8 cellular contexts compared by ENCODE assay signal in genomic region chr17:74757931-74758845, GRCh38. TPM values are rescaled to one million over a fixed set of nuclear protein-coding genes. Genes with fewer than 3 reads are reported as not detected.
DNase-seq lines count a peak whose midpoint lies in the region; ATAC-seq and TF ChIP-seq lines count a peak whose summit lies in the region.

No MANE protein-coding gene starts in this region.

- H3K4me3 ChIP-seq in HCT116 (replicated peaks in 1 of 2; ENCODE audit: low read depth in 1 of 2, low read length in 2 of 2), result peak overlapping the region; percentile 29 to 50
- no peak overlapping the region for H3K4me3 ChIP-seq in SK-N-SH (ENCODE audit: low read depth in 2 of 2, low read length in 1 of 2)
- H3K4me3 ChIP-seq in rectal smooth muscle tissue (ENCODE audit: low read length), result peak overlapping the region; percentile 21
- no peak overlapping the region for H3K4me3 ChIP-seq in tibial artery

- H3K36me3 ChIP-seq in HCT116 (ENCODE audit: control insufficient read depth in 1 of 2, insufficient read depth in 2 of 2, low read length in 2 of 2) (no peaks in the 10 kb centered on the region), SK-N-SH (replicated peaks in 1 of 2; ENCODE audit: control insufficient read depth in 1 of 2, insufficient read depth in 2 of 2, low read length in 1 of 2) (no peaks in the 10 kb centered on the region), rectal smooth muscle tissue (ENCODE audit: control insufficient read depth, insufficient read depth, low read length) (no peaks in the 10 kb centered on the region), tibial artery (no peaks in the 10 kb centered on the region)

- H3F3A ChIP-seq in SK-N-SH (replicated peaks; ENCODE audit: insufficient read depth), result peaks cover 4% of the 10 kb centered on the region

- no TSS peak for BruUV-seq in HCT116 (replicated peaks; lab: Mats Ljungman, UMichigan)

- TF ChIP-seq POLR2A in HCT116 (IDR thresholded peaks at IDR 0.05; ENCODE audit: borderline replicate concordance, extremely low read depth, insufficient read depth, insufficient read length), result no peak

- H3K27ac ChIP-seq in HCT116 (ENCODE audit: low read depth, low read length) (peak overlapping the region; percentile 63), SK-N-SH (ENCODE audit: low read depth in 2 of 2, low read length in 1 of 2) (peak overlapping the region in 1 of 2 experiments; percentile 94; a peak in 2 of 4 replicates), foreskin keratinocyte (peak overlapping the region; percentile 73), rectal smooth muscle tissue (ENCODE audit: low read depth, low read length) (no peak overlapping the region), tibial artery (no peak overlapping the region)

- no peak for TF ChIP-seq EP300 in SK-N-SH (IDR thresholded peaks at IDR 0.05; ENCODE audit: borderline replicate concordance in 1 of 2, low read depth in 1 of 2, low read length in 1 of 2)

- POLR2A ChIA-PET in HCT116 (lab: Charles Lee) (interaction anchor here (1.0 to 3.9 kb wide), 7 partner anchors 9 to 115 kb away, joined by 3 to 18 read pairs (median 4); partner anchors contain the start of gene FDXR), SK-N-SH (lab: Yijun Ruan, JAX) (interaction anchor here (0.6 to 2.9 kb wide), 4 partner anchors 8 to 394 kb away, joined by 3 to 19 read pairs (median 4); no protein-coding TSS in a partner anchor)

- H2AFZ ChIP-seq in HCT116 (ENCODE audit: low read depth, low read length, poor library complexity, severe bottlenecking) (no peak overlapping the region), SK-N-SH (ENCODE audit: low read depth) (no peak overlapping the region)

- H3K4me2 ChIP-seq in HCT116 (ENCODE audit: low read length) (peak overlapping the region; percentile 85), SK-N-SH (peak overlapping the region; percentile 64)

- TF ChIP-seq RAD21 in HCT116 (IDR thresholded peaks at IDR 0.05; ENCODE audit: low read depth) (no peak), SK-N-SH (IDR thresholded peaks at IDR 0.05; ENCODE audit: low read length) (no peak)

- 81% methylated on average over 21 of the region's 26 CpGs for WGBS in SK-N-SH (ENCODE audit: low lambda C conversion rate)

- intact Hi-C loops in HCT116 (cut with micrococcal nuclease), result no loop called here
- intact Hi-C loops in tibial artery (cut with DNase I; ENCODE audit: low total_unique reads), result no loop called here

- DNase-seq in HCT116 (ENCODE audit: low read depth, low spot score) (no peak), SK-N-SH (peak; percentile 87), foreskin keratinocyte (peak in 1 of 2 donors; percentile 49), occipital lobe (lab: John Stamatoyannopoulos, UW) (no peak), tibial artery (no peak)

- RAD21 ChIA-PET in HCT116 (lab: Charles Lee; ENCODE audit: low non-redundant PET in 1 of 2, low total read pairs in 2 of 2, uncharacterized antibody in 2 of 2, unreplicated experiment in 2 of 2), result interaction anchor here (1.2 to 1.3 kb wide), 2 partner anchors 12 to 13 kb away, joined by 3 to 4 read pairs; no protein-coding TSS in a partner anchor

- H3K4me1 ChIP-seq in HCT116 (ENCODE audit: control insufficient read depth in 1 of 2, insufficient read depth in 2 of 2, low read length in 2 of 2) (peaks cover 48 to 50% of the 10 kb centered on the region in 2 experiments), SK-N-SH (ENCODE audit: control insufficient read depth in 1 of 2, insufficient read depth in 2 of 2, low read depth in 1 of 2, low read length in 1 of 2) (peaks cover 45 to 57% of the 10 kb centered on the region in 2 experiments; a peak in 3 of 4 replicates), foreskin keratinocyte (peaks cover 26% of the 10 kb centered on the region), rectal smooth muscle tissue (ENCODE audit: control insufficient read depth, insufficient read depth, low read length) (no peaks in the 10 kb centered on the region), tibial artery (peaks cover 0 to 53% (median 17%) of the 10 kb centered on the region in 4 donors)

- H3K9me2 ChIP-seq in HCT116 (ENCODE audit: insufficient read depth), result no peaks in the 10 kb centered on the region
- no peaks in the 10 kb centered on the region for H3K9me2 ChIP-seq in SK-N-SH

- H3K9me3 ChIP-seq in HCT116 (ENCODE audit: control insufficient read depth in 1 of 2, insufficient read depth in 1 of 2, low read depth in 1 of 2, low read length in 2 of 2) (no peaks in the 10 kb centered on the region), SK-N-SH (no peaks in the 10 kb centered on the region), tibial artery (no peaks in the 10 kb centered on the region)

- CTCF ChIA-PET in HCT116 (lab: Charles Lee), result interaction anchor here (0.6 to 4.1 kb wide), 6 partner anchors 13 to 450 kb away, joined by 3 to 20 read pairs (median 4); no protein-coding TSS in a partner anchor
- CTCF ChIA-PET in SK-N-SH (lab: Yijun Ruan, JAX), result interaction anchor here (0.8 to 48.0 kb wide), 7 partner anchors 4 to 107 kb away, joined by 3 to 1361 read pairs (median 4); partner anchors contain the start of genes NAT9, NHERF1 and RAB37

- H3K27me3 ChIP-seq in HCT116 (ENCODE audit: insufficient read depth, low read length) (no peaks in the 10 kb centered on the region), SK-N-SH (ENCODE audit: insufficient read depth) (no peaks in the 10 kb centered on the region), foreskin keratinocyte (no peaks in the 10 kb centered on the region), rectal smooth muscle tissue (ENCODE audit: control insufficient read depth, insufficient read depth, low read length) (no peaks in the 10 kb centered on the region), tibial artery (no peaks in the 10 kb centered on the region)

- H3K9ac ChIP-seq in HCT116 (ENCODE audit: low read length), result peak overlapping the region; percentile 32
- no peak overlapping the region for H3K9ac ChIP-seq in SK-N-SH
- no peak overlapping the region for H3K9ac ChIP-seq in rectal smooth muscle tissue (ENCODE audit: low read length)

- peak; percentile 71 for ATAC-seq in HCT116
- ATAC-seq in foreskin keratinocyte, result no peak
- no peak for ATAC-seq in HG02870 (IDR thresholded peaks at IDR 0.05; ENCODE audit: unreplicated experiment)
- ATAC-seq in GM21526 (IDR thresholded peaks at IDR 0.05; ENCODE audit: low FRiP score, unreplicated experiment), result no peak

- H3K79me2 ChIP-seq in HCT116 (ENCODE audit: insufficient read depth, low read length) (peaks cover 77% of the 10 kb centered on the region), SK-N-SH (ENCODE audit: insufficient read depth) (peaks cover 14% of the 10 kb centered on the region; the same call in 1 of the 2 replicates)

- TF ChIP-seq CTCF in HCT116 (IDR thresholded peaks at IDR 0.05 in 2 of 3, conservative IDR thresholded peaks at IDR 0.05 in 1 of 3; ENCODE audit: borderline replicate concordance in 1 of 3, insufficient read depth in 1 of 3, low read depth in 2 of 3, low read length in 2 of 3), result no peak
- TF ChIP-seq CTCF in SK-N-SH (IDR thresholded peaks at IDR 0.05), result no peak
- TF ChIP-seq CTCF in foreskin keratinocyte (conservative IDR thresholded peaks at IDR 0.05), result no peak
- TF ChIP-seq CTCF in tibial artery (IDR thresholded peaks at IDR 0.05), result no peak

- H4K20me1 ChIP-seq in HCT116 (ENCODE audit: insufficient read depth) (no peaks in the 10 kb centered on the region; the same call in 1 of the 2 replicates), SK-N-SH (ENCODE audit: insufficient read depth) (no peaks in the 10 kb centered on the region)

TF ChIP-seq in HCT116, 20 proteins besides CTCF, POLR2A, EP300 and RAD21:
- TF ChIP-seq POLR2AphosphoS5 (IDR thresholded peaks at IDR 0.05; ENCODE audit: low read depth, low read length) (peak; percentile 41; the same call in 1 of the 2 replicates), SP1 (IDR thresholded peaks at IDR 0.05; ENCODE audit: low read depth) (no peak), EGR1 (IDR thresholded peaks at IDR 0.05; ENCODE audit: low read depth) (peak; percentile 100)

TF ChIP-seq in SK-N-SH, 30 proteins besides CTCF, POLR2A, EP300 and RAD21:
- TF ChIP-seq YY1 (IDR thresholded peaks at IDR 0.05; ENCODE audit: low read depth), result no peak
- peak; percentile 76 for TF ChIP-seq NFIC (IDR thresholded peaks at IDR 0.05; ENCODE audit: borderline replicate concordance)

RNA-seq across cellular contexts. Expression of gene NHERF1, which starts 9.8 kb away (rescaled TPM):
- total RNA-seq in HCT116 (2021; ENCODE audit: unreplicated experiment) (129 TPM), foreskin keratinocyte (53.8 and 73.9 TPM in 2 replicates), occipital lobe (7.0 TPM)
- 71.3 and 81.9 TPM in 2 replicates for polyA plus RNA-seq in HCT116 (2012)
- polyA plus RNA-seq in SK-N-SH (2012; rRNA removed) (26.9 and 40.1 TPM in 2 replicates), foreskin keratinocyte (67.8 and 95.0 TPM in 2 replicates)
- polyA plus RNA-seq in SK-N-SH (2012; cell fraction: cytosol; rRNA removed), result 23.7 and 29.2 TPM in 2 replicates
- polyA plus RNA-seq in SK-N-SH (2012; cell fraction: nucleus; rRNA removed), result 21.2 and 25.9 TPM in 2 replicates

RNA-seq across cellular contexts. Expression of gene NAT9, which starts 18.0 kb away (rescaled TPM):
- 88.7 TPM for total RNA-seq in HCT116 (2021; ENCODE audit: unreplicated experiment)
- polyA plus RNA-seq in HCT116 (2012), result 67.7 and 68.5 TPM in 2 replicates
- polyA plus RNA-seq in SK-N-SH (2012; rRNA removed), result 117 and 190 TPM in 2 replicates
- 38.1 and 64.6 TPM in 2 replicates for polyA plus RNA-seq in SK-N-SH (2012; cell fraction: cytosol; rRNA removed)
- polyA plus RNA-seq in SK-N-SH (2012; cell fraction: nucleus; rRNA removed), result 744 and 872 TPM in 2 replicates
- 29.3 and 34.2 TPM in 2 replicates for total RNA-seq in foreskin keratinocyte
- 32.4 and 35.0 TPM in 2 replicates for polyA plus RNA-seq in foreskin keratinocyte
- total RNA-seq in occipital lobe, result 17.3 TPM

RNA-seq across cellular contexts. Expression of gene RAB37, which starts 21.1 kb away (rescaled TPM):
- total RNA-seq in HCT116 (2021; ENCODE audit: unreplicated experiment), result 8.2 TPM
- polyA plus RNA-seq in HCT116 (2012), result 10.4 and 11.7 TPM in 2 replicates
- 0.13 and 0.25 TPM in 2 replicates for polyA plus RNA-seq in SK-N-SH (2012; rRNA removed)
- polyA plus RNA-seq in SK-N-SH (2012; cell fraction: cytosol; rRNA removed), result 0.09 and 0.12 TPM in 2 replicates
- 0.26 and 0.31 TPM in 2 replicates for polyA plus RNA-seq in SK-N-SH (2012; cell fraction: nucleus; rRNA removed)
- not detected in 2 replicates for total RNA-seq in foreskin keratinocyte
- polyA plus RNA-seq in foreskin keratinocyte, result not detected in 2 replicates
- 1.1 TPM for total RNA-seq in occipital lobe

RNA-seq across cellular contexts. Expression of gene CD300LF, which starts 45.5 kb away (rescaled TPM):
- total RNA-seq in HCT116 (2021; ENCODE audit: unreplicated experiment) (not detected), foreskin keratinocyte (not detected in 2 replicates), occipital lobe (0.16 TPM)
- polyA plus RNA-seq in HCT116 (2012), result not detected in 2 replicates
- polyA plus RNA-seq in SK-N-SH (2012; rRNA removed) (not detected in 2 replicates), foreskin keratinocyte (not detected in 2 replicates)
- polyA plus RNA-seq in SK-N-SH (2012; cell fraction: cytosol; rRNA removed), result not detected in 2 replicates
- not detected in 2 replicates for polyA plus RNA-seq in SK-N-SH (2012; cell fraction: nucleus; rRNA removed)

Comparison
In these comparisons a context has a peak if more than half of its experiments do, and no peak if none do; other contexts are left out.
1. H3K27ac ChIP-seq: peak in HCT116 (single experiment) and foreskin keratinocyte (single experiment); none in rectal smooth muscle tissue (single experiment) and tibial artery (0 of 2).
2. H3K4me3 ChIP-seq: peak in HCT116 (2 of 2) and rectal smooth muscle tissue (single experiment); none in SK-N-SH (0 of 2) and tibial artery (0 of 2).
3. Of the 11 proteins assayed by ChIP-seq in both SK-N-SH and HCT116: peak only in SK-N-SH: none; only in HCT116: POLR2AphosphoS5; in both: none; in neither: 10.